25 cellular contexts compared by ENCODE assay signal in the genomic region with DNA sequence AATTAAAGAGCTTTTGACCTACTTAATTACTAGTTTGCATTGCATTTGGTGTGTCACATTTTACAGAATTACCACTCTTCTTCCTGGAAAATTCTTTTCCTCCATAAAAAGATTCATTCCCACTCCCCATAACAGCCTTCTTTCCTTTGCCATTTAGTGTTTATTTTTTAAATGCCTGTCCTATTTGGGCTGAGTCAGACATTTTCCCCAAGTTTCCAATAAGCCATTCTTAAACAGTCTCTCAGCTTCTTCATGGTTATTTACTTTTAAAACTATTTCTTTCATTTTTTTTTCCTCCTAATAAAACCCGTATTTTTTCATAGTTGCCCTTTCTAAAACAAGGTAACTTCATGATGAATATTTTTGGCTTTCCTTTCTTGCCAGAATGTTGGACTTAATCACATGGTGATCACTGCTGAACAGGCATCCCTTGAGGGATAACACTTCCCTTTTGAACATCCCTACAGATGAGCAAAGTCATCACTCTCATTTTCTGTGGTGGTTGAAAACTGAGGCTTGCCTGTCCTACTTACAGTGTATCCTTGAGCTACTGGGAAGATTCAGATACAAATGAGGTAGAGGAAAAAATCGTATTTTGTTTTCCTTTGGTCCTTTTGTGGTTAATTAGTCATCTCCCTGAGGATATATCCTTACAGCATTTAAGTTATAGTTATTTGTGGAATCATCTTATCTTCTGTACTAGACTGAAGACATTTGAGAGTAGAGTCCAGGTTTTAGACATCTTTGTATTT.
DNase-seq lines count a peak whose midpoint lies in the region; ATAC-seq, FAIRE-seq and TF ChIP-seq lines count a peak whose summit lies in the region.
"Had no signal": no experiment of that assay in that cellular context is flagged by ENCODE, and none has a peak within 500 bp of the region (broad histone marks: within the 10 kb centered on the region; RNA-seq: fewer than 3 reads in every experiment).

No MANE protein-coding gene starts in this region.

- H3K27me3 ChIP-seq in bronchial epithelial cell (ENCODE audit: control insufficient read depth, insufficient read depth, low read length) (peaks cover 2% of the 10 kb centered on the region), psoas muscle (ENCODE audit: insufficient read depth in 3 of 3, low read length in 2 of 3) (peaks cover 0 to 3% (median 0%) of the 10 kb centered on the region in 3 donors)
- H3K27me3 ChIP-seq: gastrocnemius medialis, pancreas, thyroid gland had no signal

- no peaks in the 10 kb centered on the region for H4K20me1 ChIP-seq in OCI-LY7 (ENCODE audit: insufficient read depth, low read length)

- 52 to 65% (median 54%) methylated on average over 2 of the region's 2 CpGs for WGBS in psoas muscle, 3 donors

- no peaks in the 10 kb centered on the region for H3K36me3 ChIP-seq in OCI-LY7 (ENCODE audit: insufficient read depth, low read length)
- no peaks in the 10 kb centered on the region for H3K36me3 ChIP-seq in bronchial epithelial cell (ENCODE audit: control insufficient read depth, insufficient read depth, low read length)
- no peaks in the 10 kb centered on the region for H3K36me3 ChIP-seq in psoas muscle (ENCODE audit: insufficient read depth in 1 of 2, low read depth in 1 of 2)
- H3K36me3 ChIP-seq: gastrocnemius medialis, pancreas, thyroid gland had no signal

- H3K4me2 ChIP-seq in OCI-LY7 (ENCODE audit: low read length), result no peak overlapping the region

- POLR2A ChIA-PET in OCI-LY7 (lab: Charles Lee), result interaction anchor here (0.9 to 1.4 kb wide), 5 partner anchors 16 to 47 kb away, joined by 3 to 6 read pairs (median 3); no protein-coding TSS in a partner anchor

- ATAC-seq in GM18502 (IDR thresholded peaks at IDR 0.05; ENCODE audit: poor library complexity, unreplicated experiment), result no peak
- no peak for ATAC-seq in psoas muscle
- ATAC-seq: gastrocnemius medialis, left cardiac atrium, natural killer cell, pancreas had no signal

- H3K4me3 ChIP-seq in OCI-LY7 (ENCODE audit: low read depth, low read length, poor library complexity, severe bottlenecking), result no peak overlapping the region
- H3K4me3 ChIP-seq in bronchial epithelial cell (ENCODE audit: low read depth, low read length), result no peak overlapping the region
- H3K4me3 ChIP-seq in psoas muscle, result no peak overlapping the region
- H3K4me3 ChIP-seq: gastrocnemius medialis, pancreas, thyroid gland had no signal

- 0 out of 2 replicates have a peak, but pooled peaks cover 5% of the 10 kb centered on the region for H3K9me3 ChIP-seq in OCI-LY7 (ENCODE audit: low read length)
- H3K9me3 ChIP-seq in psoas muscle, result no peaks in the 10 kb centered on the region
- H3K9me3 ChIP-seq: gastrocnemius medialis, pancreas, thyroid gland had no signal

- H3K27ac ChIP-seq in OCI-LY7 (ENCODE audit: low read depth, low read length, poor library complexity, severe bottlenecking) (no peak overlapping the region), psoas muscle (no peak overlapping the region)
- H3K27ac ChIP-seq: C4-2B, gastrocnemius medialis, pancreas, thyroid gland had no signal

- intact Hi-C loops in OCI-LY7 (cut with micrococcal nuclease; ENCODE audit: unreplicated experiment), result no loop called here
- intact Hi-C loops in psoas muscle (cut with DNase I), result no loop called here

- peak; percentile 82 for DNase-seq in ELR (ENCODE audit: low read depth)
- DNase-seq in OCI-LY7 (ENCODE audit: low spot score), result no peak
- peak; percentile 60 for DNase-seq in bronchial epithelial cell (ENCODE audit: low read depth)
- DNase-seq in kidney tubule cell (ENCODE audit: low spot score), result peak; percentile 6
- no peak for DNase-seq in activated T-cell treated with anti-CD3 and anti-CD28 coated beads, Interleukin-2, amount 50 U/mL, for 48 hours
- no peak for DNase-seq in retina
- DNase-seq in psoas muscle, result no peak
- DNase-seq: activated CD4-positive, CD25-positive, alpha-beta regulatory T cell treated with anti-CD3 and anti-CD28 coated beads, Interleukin-2, amount 50 U/mL, for 72 hours; activated naive CD4-positive, alpha-beta T cell treated with anti-CD3 and anti-CD28 coated beads, Interleukin-2, amount 50 U/mL, for 16 hours; activated T-cell treated with anti-CD3 and anti-CD28 coated beads, Interleukin-2, amount 50 U/mL, for 24 hours; cortex of kidney; gastrocnemius medialis; KG1; left cardiac atrium; natural killer cell; NCI-H187; NCI-H446; pancreas; RPMI8226; stimulated activated CD4-positive, alpha-beta T cell treated with anti-CD3 and anti-CD28 coated beads, Interleukin-2, amount 100 ng/mL, for 48 hours; stimulated activated naive CD4-positive, alpha-beta T cell treated with Interleukin-2 at 50 U/mL for 16 hours; thyroid gland had no signal

- CTCF ChIA-PET in OCI-LY7 (lab: Charles Lee; ENCODE audit: unreplicated experiment), result no interaction called here

- peak overlapping the region; percentile 23; the same call in 1 of the 2 replicates for H2AFZ ChIP-seq in OCI-LY7 (ENCODE audit: low read length)

- no peaks in the 10 kb centered on the region for H3K79me2 ChIP-seq in OCI-LY7 (ENCODE audit: insufficient read depth, low read depth, low read length)

- H3K9me2 ChIP-seq in OCI-LY7 (ENCODE audit: insufficient read depth, low read length), result no peaks in the 10 kb centered on the region

- TF ChIP-seq CTCF in OCI-LY7 (conservative IDR thresholded peaks at IDR 0.05; ENCODE audit: low read length) (no peak), bronchial epithelial cell (IDR thresholded peaks at IDR 0.05; ENCODE audit: insufficient read depth, low read length, severe bottlenecking) (no peak), psoas muscle (IDR thresholded peaks at IDR 0.05) (no peak)

- H3K4me1 ChIP-seq in OCI-LY7 (ENCODE audit: insufficient read depth, low read length, poor library complexity, severe bottlenecking), result peaks cover 7% of the 10 kb centered on the region
- no peaks in the 10 kb centered on the region for H3K4me1 ChIP-seq in psoas muscle
- H3K4me1 ChIP-seq: gastrocnemius medialis, pancreas, thyroid gland had no signal

- BruUV-seq in OCI-LY7 (replicated peaks; lab: Mats Ljungman, UMichigan), result no TSS peak

- FAIRE-seq in bronchial epithelial cell (lab: Jason Lieb, UNC), result no peak
- FAIRE-seq: G401.6, pancreas had no signal

Comparison
In these comparisons a context has a peak if more than half of its experiments do, and no peak if none do; other contexts are left out.
1. DNase-seq: peak in ELR (single experiment), bronchial epithelial cell (single experiment) and kidney tubule cell (single experiment); none in OCI-LY7 (single experiment), activated T-cell treated with anti-CD3 and anti-CD28 coated beads, Interleukin-2, amount 50 U/mL, for 48 hours (0 of 2), retina (single experiment) and psoas muscle (0 of 2).